Comparison of ENCODE assay signal across 29 cellular contexts in genomic region chr2:36222485-36222884, GRCh38.
"Had no signal": no experiment of that assay in that cellular context is flagged by ENCODE, and none has a peak within 500 bp of the region (broad histone marks: within the 10 kb centered on the region; RNA-seq: fewer than 3 reads in every experiment).

No MANE protein-coding gene starts in this region.

- H3K36me3 ChIP-seq: neural progenitor cell, ovary, spleen, suprapubic skin, tibial artery, transverse colon, upper lobe of right lung, uterus had no signal

- H3K27me3 ChIP-seq: neural progenitor cell, ovary, spleen, suprapubic skin, testis, tibial artery, upper lobe of right lung, uterus had no signal

- H3K4me3 ChIP-seq: neural progenitor cell, ovary, psoas muscle, skin epidermis, smooth muscle cell, spleen, suprapubic skin, testis, tibial artery, transverse colon, upper lobe of right lung, uterus had no signal

- H3K9me3 ChIP-seq: ovary, psoas muscle, suprapubic skin, testis, tibial artery, transverse colon, upper lobe of right lung, uterus had no signal

- ATAC-seq: naive thymus-derived CD8-positive, alpha-beta T cell; natural killer cell treated with Interleukin-12 subunit alpha and Interleukin-12 subunit beta and Interleukin-15 and Interleukin-18, amount 100 ng/mL, for 72 hours; psoas muscle; right cardiac atrium; sciatic nerve; stimulated activated memory B cell treated with anti-CD40 and anti-IgM and Interleukin-4, amounts not matched to agents 10 μg/mL and 1 μg/mL and 100 μg/mL, for 72 hours; stimulated activated naive CD8-positive, alpha-beta T cell treated with anti-CD3 and anti-CD28 coated beads, Interleukin-15, amount 100 ng/mL, for 72 hours; stimulated activated naive CD8-positive, alpha-beta T cell treated with anti-CD3 and anti-CD28 coated beads, Interleukin-15, Interleukin-2, amounts not matched to agents 100 U/mL and 50 U/mL, for 24 hours; upper lobe of right lung had no signal

- H3K9ac ChIP-seq: neural progenitor cell, parathyroid adenoma had no signal

- H3K27ac ChIP-seq: neural progenitor cell, ovary, parathyroid adenoma, psoas muscle, skin epidermis, spleen, suprapubic skin, testis, tibial artery, transverse colon, upper lobe of right lung, uterus had no signal

- H3K4me1 ChIP-seq: neural progenitor cell, parathyroid adenoma, psoas muscle, spleen, suprapubic skin, testis, tibial artery, transverse colon, upper lobe of right lung, uterus had no signal

- H3K4me2 ChIP-seq: neural progenitor cell, smooth muscle cell had no signal

- H2AFZ ChIP-seq: neural progenitor cell, parathyroid adenoma had no signal

- DNase-seq: naive thymus-derived CD8-positive, alpha-beta T cell; occipital lobe; ovary; posterior cingulate gyrus; psoas muscle; right cardiac atrium; spleen; stimulated activated CD4-positive, alpha-beta T cell treated with anti-CD3 and anti-CD28 coated beads, Interleukin-12 subunit alpha, Interleukin-12 subunit beta, amount 100 ng/mL, for 4 hours; stimulated activated CD4-positive, alpha-beta T cell treated with anti-CD3 and anti-CD28 coated beads, Interleukin-1b, Interleukin-23, amount 100 ng/mL, for 48 hours; stimulated activated CD4-positive, alpha-beta T cell treated with anti-CD3 and anti-CD28 coated beads, Interleukin-4, amount 100 ng/mL, for 1 hour; stimulated activated CD4-positive, alpha-beta T cell treated with anti-CD3 and anti-CD28 coated beads, Interleukin-4, amount 100 ng/mL, for 4 hours; stimulated activated CD8-positive, alpha-beta memory T cell treated with anti-CD3 and anti-CD28 coated beads, Interleukin-4, amount 100 ng/mL, for 48 hours; stimulated activated naive CD4-positive, alpha-beta T cell; stimulated activated naive CD8-positive, alpha-beta T cell treated with anti-CD3 and anti-CD28 coated beads, Interleukin-15, amount 100 ng/mL, for 72 hours; stimulated activated naive CD8-positive, alpha-beta T cell treated with anti-CD3 and anti-CD28 coated beads, Interleukin-15, Interleukin-2, amounts not matched to agents 100 U/mL and 50 U/mL, for 24 hours; substantia nigra; testis; tibial artery; transverse colon; upper lobe of right lung; uterus had no signal

- H3K79me2 ChIP-seq: parathyroid adenoma had no signal
